18 cellular contexts compared by ENCODE assay signal in genomic region chr4:40432504-40432903, GRCh38.
"Had no signal": no experiment of that assay in that cellular context is flagged by ENCODE, and none has a peak within 500 bp of the region (broad histone marks: within the 10 kb centered on the region; RNA-seq: fewer than 3 reads in every experiment).

No MANE protein-coding gene starts in this region.

- ATAC-seq: effector memory CD8-positive, alpha-beta T cell; foreskin keratinocyte; mucosa of descending colon; natural killer cell; right cardiac atrium had no signal

- H3K36me3 Mint-ChIP-seq: natural killer cell had no signal

- DNase-seq: activated CD4-positive, alpha-beta T cell treated with anti-CD3 and anti-CD28 coated beads for 1 hour; activated gamma-delta T cell; adrenal gland; dermis blood vessel endothelial cell; effector memory CD8-positive, alpha-beta T cell; foreskin keratinocyte; left ventricle myocardium inferior; mucosa of descending colon; natural killer cell; nucleus accumbens; right cardiac atrium; stimulated activated CD4-positive, alpha-beta T cell treated with anti-CD3 and anti-CD28 coated beads, Interleukin-4, amount 100 ng/mL, for 1 hour; stimulated activated naive CD4-positive, alpha-beta T cell had no signal

- H3K9me3 ChIP-seq: adrenal gland, left ventricle myocardium inferior, mucosa of descending colon, SJSA1, suprapubic skin, upper lobe of left lung had no signal

- H3K36me3 ChIP-seq: left ventricle myocardium inferior, SJSA1 had no signal

- H3K9me3 Mint-ChIP-seq: effector memory CD8-positive, alpha-beta T cell; natural killer cell had no signal

- H3K27me3 Mint-ChIP-seq: effector memory CD8-positive, alpha-beta T cell; memory B cell had no signal

- H3K27ac Mint-ChIP-seq: memory B cell, natural killer cell had no signal

- H3K4me1 Mint-ChIP-seq: memory B cell, natural killer cell had no signal

- H3K4me3 Mint-ChIP-seq: effector memory CD8-positive, alpha-beta T cell; memory B cell; natural killer cell had no signal

- H3K27ac ChIP-seq: adrenal gland, foreskin keratinocyte, left ventricle myocardium inferior, SJSA1, skin epidermis, suprapubic skin, upper lobe of left lung had no signal
